Comparison of ENCODE assay signal across 1 cellular context in the genomic region with DNA sequence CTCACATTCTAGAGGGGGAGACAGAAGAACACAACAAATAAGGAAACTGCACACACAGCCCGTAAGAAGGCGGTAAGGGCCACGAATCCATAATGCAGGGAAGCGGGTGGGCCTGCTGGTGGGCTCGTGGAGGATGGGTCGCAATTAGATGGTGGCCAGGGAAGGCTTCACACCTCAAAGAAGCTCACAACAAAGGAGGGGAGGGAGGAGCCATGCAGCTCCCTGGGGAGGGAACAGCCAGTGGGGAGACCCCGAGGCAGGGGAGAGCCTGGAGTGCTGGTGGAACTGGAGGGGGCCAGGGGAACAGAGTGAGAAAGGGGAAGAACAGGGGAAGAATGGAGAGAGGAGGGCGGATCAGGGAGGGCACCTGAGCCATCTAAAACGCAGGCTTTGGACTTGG.
TF ChIP-seq lines count a peak whose summit lies in the region.

No MANE protein-coding gene starts in this region.

TF ChIP-seq in GM12878, 131 proteins besides CTCF, POLR2A, EP300 and RAD21:
- no peak for TF ChIP-seq SMC3 (IDR thresholded peaks at IDR 0.05; ENCODE audit: borderline replicate concordance, low read length)
- no peak for TF ChIP-seq CBX3 (IDR thresholded peaks at IDR 0.05; ENCODE audit: borderline replicate concordance, low read depth)
- TF ChIP-seq ZSCAN29 (IDR thresholded peaks at IDR 0.05): no peak
- no peak for TF ChIP-seq EGR1 (IDR thresholded peaks at IDR 0.05; ENCODE audit: borderline replicate concordance in 1 of 2, low read depth in 2 of 2, low read length in 2 of 2)
- TF ChIP-seq BMI1 (IDR thresholded peaks at IDR 0.05; ENCODE audit: borderline replicate concordance): no peak
- TF ChIP-seq POLR2AphosphoS5 (IDR thresholded peaks at IDR 0.05; ENCODE audit: low read length): no peak
- TF ChIP-seq LARP7 (IDR thresholded peaks at IDR 0.05): no peak
- no peak for TF ChIP-seq CREM (IDR thresholded peaks at IDR 0.05; ENCODE audit: low read depth)
- TF ChIP-seq SIX5 (IDR thresholded peaks at IDR 0.05; ENCODE audit: low read depth, low read length, severe bottlenecking): no peak
- TF ChIP-seq PML (IDR thresholded peaks at IDR 0.05; ENCODE audit: low read length): no peak
- no peak for TF ChIP-seq NRF1 (conservative IDR thresholded peaks at IDR 0.05; ENCODE audit: low read depth, low read length)
- no peak for TF ChIP-seq EZH2 (IDR thresholded peaks at IDR 0.05; ENCODE audit: borderline replicate concordance, control insufficient read depth, low read depth, low read length)
- no peak for TF ChIP-seq SMARCA5 (IDR thresholded peaks at IDR 0.05)
- TF ChIP-seq ZNF274 (IDR thresholded peaks at IDR 0.05; ENCODE audit: insufficient read depth, insufficient read length): no peak
